ENCODE assay signal across 8 cellular contexts in genomic region chr5:141560725-141561483, GRCh38. TPM values are rescaled to one million over a fixed set of nuclear protein-coding genes. Genes with fewer than 3 reads are reported as not detected.
DNase-seq lines count a peak whose midpoint lies in the region; ATAC-seq and TF ChIP-seq lines count a peak whose summit lies in the region.

No MANE protein-coding gene starts in this region.

- peak overlapping the region; percentile 99 for H3K27ac Mint-ChIP-seq in endodermal cell

- ATAC-seq in Panc1 = peak; percentile 51; the same call in 1 of the 2 replicates
- no peak for ATAC-seq in GM19395 (IDR thresholded peaks at IDR 0.05; ENCODE audit: unreplicated experiment)

- no peaks in the 10 kb centered on the region for H3K9me3 ChIP-seq in Panc1 (ENCODE audit: control insufficient read depth, insufficient read depth, low read depth, low read length)
- H3K9me3 ChIP-seq in endodermal cell (ENCODE audit: control insufficient read depth, low read length) = peaks cover 14% of the 10 kb centered on the region
- no peaks in the 10 kb centered on the region for H3K9me3 ChIP-seq in testis

- H3K9ac ChIP-seq in endodermal cell (ENCODE audit: extremely low read depth, low read length, poor library complexity, severe bottlenecking) = peak overlapping the region; percentile 69

- BruUV-seq in Panc1 (replicated peaks; lab: Mats Ljungman, UMichigan) = no TSS peak

- 10 to 18% methylated on average over 5 to 9 of the region's 9 CpGs for WGBS in endodermal cell (ENCODE audit: insufficient coverage in 1 of 2, insufficient read length in 1 of 2), 2 experiments
- WGBS in lower leg skin, 2 donors = 16 to 20% methylated on average over 9 of the region's 9 CpGs
- WGBS in testis, 2 donors = 11 to 14% methylated on average over 9 of the region's 9 CpGs

- DNase-seq in AG09309 (ENCODE audit: low read depth) (peak; percentile 93), HS-27A (ENCODE audit: low read depth) (peak; percentile 51), Panc1 (ENCODE audit: low read depth, low spot score) (no peak), endodermal cell (peak; percentile 93), lower leg skin (ENCODE audit: low spot score in 2 of 2) (peak; percentile 93 to 95), testis (peak; percentile 92), NOMO-1 treated with dmso at 0.1 percent for 144 hours (lab: John Stamatoyannopoulos, UW; ENCODE audit: unreplicated experiment) (no peak)

- POLR2A ChIA-PET in Panc1 (lab: Charles Lee) = no interaction called here

- TF ChIP-seq POLR2A in lower leg skin (IDR thresholded peaks at IDR 0.05) (no peak), testis (IDR thresholded peaks at IDR 0.05) (no peak)

- TF ChIP-seq CTCF in AG09309 (IDR thresholded peaks at IDR 0.05; ENCODE audit: control insufficient read depth, insufficient read depth, low read depth, low read length, missing control alignments) (peak; percentile 98), Panc1 (IDR thresholded peaks at IDR 0.05) (peak; percentile 80), endodermal cell (conservative IDR thresholded peaks at IDR 0.05) (peak; percentile 82), lower leg skin (IDR thresholded peaks at IDR 0.05) (peak in 1 of 3 donors; percentile 89), testis (IDR thresholded peaks at IDR 0.05) (peak; percentile 89 to 99 (median 95))

- CTCF ChIA-PET in Panc1 (lab: Charles Lee) = interaction anchor here (0.6 to 0.7 kb wide), 5 partner anchors 85 to 384 kb away, joined by 3 to 9 read pairs (median 3); partner anchors contain the start of genes PCDHB8 and PCDHGB7

- H3K27ac ChIP-seq in Panc1 (ENCODE audit: low read length) (peak overlapping the region; percentile 74), endodermal cell (ENCODE audit: low read depth, low read length) (peak overlapping the region; percentile 99), testis (peak overlapping the region; percentile 81 to 92)

- in situ Hi-C loops in Panc1 (cut with HindIII; ENCODE audit: low pct_unique_long_range_greater_than_20kb, low sequenced_read_pairs) = no loop called here

- peak overlapping the region; percentile 44 for H3K4me3 Mint-ChIP-seq in endodermal cell

- peaks cover 34% of the 10 kb centered on the region for H3K4me1 Mint-ChIP-seq in endodermal cell

- H3K36me3 ChIP-seq in Panc1 (ENCODE audit: control insufficient read depth, insufficient read depth, low read length) (peaks cover 14% of the 10 kb centered on the region), endodermal cell (ENCODE audit: control insufficient read depth, insufficient read depth, low read length) (peaks cover 81% of the 10 kb centered on the region), testis (ENCODE audit: low read depth, missing control alignments) (no peaks in the 10 kb centered on the region)

- intact Hi-C loops in Panc1 (cut with micrococcal nuclease; ENCODE audit: unreplicated experiment) (loop anchor here (5.0 kb wide), 1 partner anchor 339 kb away; the partner anchor contains the start of gene PCDHB14), lower leg skin (cut with DNase I; ENCODE audit: low total_unique reads) (no loop called here), testis (cut with DNase I; ENCODE audit: low total_unique reads) (no loop called here)

- H3K27me3 ChIP-seq in Panc1 (ENCODE audit: control insufficient read depth, insufficient read depth, low read length) (no peaks in the 10 kb centered on the region), endodermal cell (ENCODE audit: control insufficient read depth, insufficient read depth, low read length, poor library complexity, severe bottlenecking) (no peaks in the 10 kb centered on the region), testis (no peaks in the 10 kb centered on the region)

- H3K9me3 Mint-ChIP-seq in endodermal cell = peaks cover 1% of the 10 kb centered on the region

- peaks cover 21% of the 10 kb centered on the region for H3K4me1 ChIP-seq in Panc1 (ENCODE audit: control insufficient read depth, insufficient read depth, low read length)
- no peaks in the 10 kb centered on the region for H3K4me1 ChIP-seq in endodermal cell (ENCODE audit: control insufficient read depth, insufficient read depth, low read length)
- no peaks in the 10 kb centered on the region for H3K4me1 ChIP-seq in testis

- H3K36me3 Mint-ChIP-seq in endodermal cell (ENCODE audit: low read depth) = peaks cover 57% of the 10 kb centered on the region

- H3K4me3 ChIP-seq in AG09309 (ENCODE audit: control insufficient read depth, low read depth, low read length) (no peak overlapping the region), Panc1 (ENCODE audit: low read depth in 2 of 2, low read length in 2 of 2) (no peak overlapping the region), endodermal cell (ENCODE audit: low read length) (peak overlapping the region; percentile 62), lower leg skin (ENCODE audit: low read depth, poor library complexity, severe bottlenecking) (no peak overlapping the region), testis (no peak overlapping the region)

- no peaks in the 10 kb centered on the region for H3K27me3 Mint-ChIP-seq in endodermal cell (ENCODE audit: insufficient read depth)

RNA-seq across cellular contexts. Expression of gene DIAPH1, which starts 57.9 kb away (rescaled TPM):
- 155 TPM for total RNA-seq in Panc1 (2021; ENCODE audit: unreplicated experiment)
- polyA plus RNA-seq in Panc1 (2012; ENCODE audit: insufficient read length) = 70.5 TPM
- 100 to 1,000 TPM; 104 to 106 TPM for total RNA-seq in endodermal cell
- 55.4 TPM for polyA plus RNA-seq in endodermal cell (2013, experiment 1 of 2)
- polyA plus RNA-seq in endodermal cell (2013, experiment 2 of 2) = 53.9 TPM
- total RNA-seq in lower leg skin = 100 to 1,000 TPM in 1 of 4 donors, 10 to 100 TPM in 3; 64.9 to 101 (median 88.7) TPM
- total RNA-seq in testis = 10 to 100 TPM; 53.7 to 58.2 TPM
- polyA plus RNA-seq in testis (ENCODE audit: insufficient read depth, low read depth, low replicate concordance) = 77.5 TPM

Comparison
In these comparisons a context has a peak if more than half of its experiments do, and no peak if none do; other contexts are left out.
1. DNase-seq: peak in AG09309 (single experiment), HS-27A (single experiment), endodermal cell (single experiment), lower leg skin (2 of 2) and testis (single experiment); none in Panc1 (single experiment) and NOMO-1 treated with dmso at 0.1 percent for 144 hours (single experiment).
2. Peak in every context shown above with its lines, with median percentiles within 50 percentile points of each other: H3K27ac ChIP-seq.